In genomic region chr2:221844187-221844586, GRCh38 we compare ENCODE assay signal across 13 cellular contexts.
DNase-seq lines count a peak whose midpoint lies in the region; ATAC-seq and TF ChIP-seq lines count a peak whose summit lies in the region.
"Had no signal": no experiment of that assay in that cellular context is flagged by ENCODE, and none has a peak within 500 bp of the region (broad histone marks: within the 10 kb centered on the region; RNA-seq: fewer than 3 reads in every experiment).

No MANE protein-coding gene starts in this region.

- H3K9me3 ChIP-seq in PC-3 (ENCODE audit: low read length) = no peaks in the 10 kb centered on the region
- H3K9me3 ChIP-seq in uterus = no peaks in the 10 kb centered on the region
- H3K9me3 ChIP-seq: adrenal gland, tibial nerve had no signal

- no peaks in the 10 kb centered on the region for H3K79me2 ChIP-seq in PC-3 (ENCODE audit: low read length)

- DNase-seq in DMS53 treated with DMSO at 0.1 percent for 48 hours (lab: John Stamatoyannopoulos, UW; ENCODE audit: unreplicated experiment) = peak; percentile 35
- DNase-seq in PC-3 = no peak
- DNase-seq in RPMI8226 = no peak
- no peak for DNase-seq in uterus
- no peak for DNase-seq in HFFc6
- no peak for DNase-seq in hypothalamus (lab: John Stamatoyannopoulos, UW)
- DNase-seq: activated CD8-positive, alpha-beta memory T cell treated with anti-CD3 and anti-CD28 coated beads, Interleukin-2, amount 10 ng/mL, durations not matched to agents 7 days and 5 days; adrenal gland; right cardiac atrium had no signal

- H3K4me1 ChIP-seq in PC-3 (ENCODE audit: insufficient read depth, low read length) (no peaks in the 10 kb centered on the region), uterus (no peaks in the 10 kb centered on the region)
- H3K4me1 ChIP-seq: adrenal gland, tibial nerve had no signal

- no peak overlapping the region for H3K27ac ChIP-seq in PC-3 (ENCODE audit: low read length)
- peak overlapping the region in 1 of 2 donors; percentile 36 for H3K27ac ChIP-seq in uterus
- H3K27ac ChIP-seq: adrenal gland, coronary artery, tibial nerve had no signal

- no peaks in the 10 kb centered on the region for H4K20me1 ChIP-seq in PC-3 (ENCODE audit: low read length)

- no peak for TF ChIP-seq POLR2A in uterus (IDR thresholded peaks at IDR 0.05)

- H3K36me3 ChIP-seq in PC-3 (ENCODE audit: low read depth, low read length) (no peaks in the 10 kb centered on the region), uterus (no peaks in the 10 kb centered on the region)
- H3K36me3 ChIP-seq: adrenal gland, tibial nerve had no signal

- BruUV-seq in PC-3 (replicated peaks; lab: Mats Ljungman, UMichigan) = no TSS peak

- H3K27ac Mint-ChIP-seq in HFFc6 = no peak overlapping the region
- H3K27ac Mint-ChIP-seq: activated CD8-positive, alpha-beta memory T cell treated with anti-CD3 and anti-CD28 coated beads, Interleukin-2, amount 10 ng/mL, durations not matched to agents 7 days and 5 days had no signal

- CTCF ChIA-PET in PC-3 (lab: Charles Lee) = no interaction called here

- POLR2A ChIA-PET in PC-3 (lab: Charles Lee; ENCODE audit: unreplicated experiment) = no interaction called here

- peak overlapping the region; percentile 5; the same call in 1 of the 2 replicates for H3K4me2 ChIP-seq in PC-3 (ENCODE audit: low read length)

- H3K9me2 ChIP-seq in PC-3 (replicated peaks; ENCODE audit: low read length) = no peaks in the 10 kb centered on the region

- ATAC-seq in GM19438 (IDR thresholded peaks at IDR 0.05; ENCODE audit: low read depth, unreplicated experiment) (peak; percentile 74), HG03175 (IDR thresholded peaks at IDR 0.05; ENCODE audit: unreplicated experiment) (peak; percentile 72), PC-3 (no peak)
- ATAC-seq: activated CD8-positive, alpha-beta memory T cell treated with anti-CD3 and anti-CD28 coated beads, Interleukin-2, amount 10 ng/mL, durations not matched to agents 7 days and 5 days; right cardiac atrium had no signal

- no peak overlapping the region for H3K4me3 ChIP-seq in PC-3 (ENCODE audit: low read length)
- H3K4me3 ChIP-seq in uterus = no peak overlapping the region
- H3K4me3 ChIP-seq: adrenal gland, coronary artery, tibial nerve had no signal

- H3K27me3 ChIP-seq in PC-3 (ENCODE audit: low read length) (peaks cover 14% of the 10 kb centered on the region; the same call in 1 of the 2 replicates), uterus (no peaks in the 10 kb centered on the region)
- H3K27me3 ChIP-seq: adrenal gland, tibial nerve had no signal

- no peak for TF ChIP-seq CTCF in PC-3 (conservative IDR thresholded peaks at IDR 0.05; ENCODE audit: low read depth, low read length)
- no peak for TF ChIP-seq CTCF in uterus (IDR thresholded peaks at IDR 0.05)
- no peak for TF ChIP-seq CTCF in HFFc6 (IDR thresholded peaks at IDR 0.05)

- no peaks in the 10 kb centered on the region for H3K36me3 Mint-ChIP-seq in HFFc6 (ENCODE audit: low read depth)
- H3K36me3 Mint-ChIP-seq: activated CD8-positive, alpha-beta memory T cell treated with anti-CD3 and anti-CD28 coated beads, Interleukin-2, amount 10 ng/mL, durations not matched to agents 7 days and 5 days had no signal

- no peaks in the 10 kb centered on the region; the same call in 1 of the 2 replicates for H3K27me3 Mint-ChIP-seq in HFFc6 (ENCODE audit: insufficient read depth)
- H3K27me3 Mint-ChIP-seq: activated CD8-positive, alpha-beta memory T cell treated with anti-CD3 and anti-CD28 coated beads, Interleukin-2, amount 10 ng/mL, durations not matched to agents 7 days and 5 days had no signal

- no peaks in the 10 kb centered on the region for H3F3A ChIP-seq in PC-3 (ENCODE audit: low read length, unreplicated experiment)

- no peak overlapping the region for H2AFZ ChIP-seq in PC-3 (ENCODE audit: low read length)

- peaks cover 30% of the 10 kb centered on the region for H3K9me3 Mint-ChIP-seq in HFFc6

- intact Hi-C loops in PC-3 (cut with micrococcal nuclease) (no loop called here), uterus (cut with DNase I; ENCODE audit: low total_unique reads) (no loop called here)

- H3K4me1 Mint-ChIP-seq in HFFc6 (ENCODE audit: low read depth) = no peaks in the 10 kb centered on the region
- H3K4me1 Mint-ChIP-seq: activated CD8-positive, alpha-beta memory T cell treated with anti-CD3 and anti-CD28 coated beads, Interleukin-2, amount 10 ng/mL, durations not matched to agents 7 days and 5 days had no signal

- H3K4me3 Mint-ChIP-seq in HFFc6 = no peak overlapping the region
- H3K4me3 Mint-ChIP-seq: activated CD8-positive, alpha-beta memory T cell treated with anti-CD3 and anti-CD28 coated beads, Interleukin-2, amount 10 ng/mL, durations not matched to agents 7 days and 5 days had no signal

- no peak overlapping the region for H3K9ac ChIP-seq in PC-3 (ENCODE audit: low read length)
